In genomic region chr5:181168595-181169118, GRCh38 we compare ENCODE assay signal across 12 cellular contexts. TPM values are rescaled to one million over a fixed set of nuclear protein-coding genes. Genes with fewer than 3 reads are reported as not detected.
DNase-seq lines count a peak whose midpoint lies in the region; ATAC-seq and TF ChIP-seq lines count a peak whose summit lies in the region.
"Had no signal": no experiment of that assay in that cellular context is flagged by ENCODE, and none has a peak within 500 bp of the region (broad histone marks: within the 10 kb centered on the region; RNA-seq: fewer than 3 reads in every experiment).

No MANE protein-coding gene starts in this region.

- H3K27ac Mint-ChIP-seq in WTC11 (peak overlapping the region; percentile 10; the same call in 1 of the 2 replicates), immature natural killer cell (peak overlapping the region in 2 of 6 donors; percentile 11 to 83)

- POLR2A ChIA-PET in AG04450 (lab: Yijun Ruan, JAX) (no interaction called here), WTC11 (lab: Charles Lee) (no interaction called here)

- peaks cover 59% of the 10 kb centered on the region for H3K27me3 Mint-ChIP-seq in WTC11 (ENCODE audit: low read depth)
- H3K27me3 Mint-ChIP-seq in immature natural killer cell (ENCODE audit: low read depth in 3 of 3), result peaks cover 34 to 79% (median 68%) of the 10 kb centered on the region in 3 donors

- TF ChIP-seq CTCF in AG04450 (IDR thresholded peaks at IDR 0.05; ENCODE audit: low read depth, low read length) (no peak), WTC11 (IDR thresholded peaks at IDR 0.05) (no peak), omental fat pad (IDR thresholded peaks at IDR 0.05) (no peak)

- H3K36me3 Mint-ChIP-seq in WTC11 (no peaks in the 10 kb centered on the region), immature natural killer cell (peaks cover 0 to 5% (median 0%) of the 10 kb centered on the region in 3 donors)

- peak overlapping the region; percentile 11 for H3K27ac ChIP-seq in AG04450 (ENCODE audit: low read depth, low read length)
- H3K27ac ChIP-seq: PC-9, testis had no signal

- H3K4me3 Mint-ChIP-seq in WTC11, result peak overlapping the region; percentile 84
- peak overlapping the region in 3 of 5 donors; percentile 18 to 71 (median 55) for H3K4me3 Mint-ChIP-seq in immature natural killer cell

- no peak for ATAC-seq in WTC11
- no peak for ATAC-seq in GM21447 (IDR thresholded peaks at IDR 0.05; ENCODE audit: unreplicated experiment)
- no peak for ATAC-seq in omental fat pad (ENCODE audit: low FRiP score)

- no peaks in the 10 kb centered on the region; the same call in 1 of the 2 replicates for H3K9me3 ChIP-seq in AG04450 (ENCODE audit: control insufficient read depth, insufficient read depth, low read length)
- H3K9me3 ChIP-seq: testis had no signal

- no peak for DNase-seq in AG04450 (ENCODE audit: low read depth, low spot score)
- DNase-seq in H7, result no peak
- DNase-seq in WTC11 (ENCODE audit: low spot score), result no peak
- DNase-seq in immature natural killer cell, result no peak
- no peak for DNase-seq in omental fat pad (ENCODE audit: low spot score)
- DNase-seq in posterior cingulate gyrus, result no peak
- DNase-seq in inferior parietal cortex (ENCODE audit: extremely low spot score), result no peak
- DNase-seq: PC-9 had no signal

- no peaks in the 10 kb centered on the region for H3K9me3 Mint-ChIP-seq in WTC11
- H3K9me3 Mint-ChIP-seq in immature natural killer cell, result peaks cover 0 to 7% (median 0%) of the 10 kb centered on the region in 6 donors

- H3K4me1 Mint-ChIP-seq in WTC11, result peaks cover 27% of the 10 kb centered on the region
- H3K4me1 Mint-ChIP-seq in immature natural killer cell, result peaks cover 36 to 40% of the 10 kb centered on the region in 2 donors

- peaks cover 5% of the 10 kb centered on the region for H3K27me3 ChIP-seq in AG04450 (ENCODE audit: control insufficient read depth, insufficient read depth, low read length)
- peaks cover 39% of the 10 kb centered on the region for H3K27me3 ChIP-seq in H7 (ENCODE audit: control insufficient read depth, insufficient read depth, low read length)
- H3K27me3 ChIP-seq: testis had no signal

- CTCF ChIA-PET in AG04450 (lab: Charles Lee) (interaction anchor here (0.5 to 1.9 kb wide), 6 partner anchors 10 to 88 kb away, joined by 3 to 7 read pairs (median 4); no protein-coding TSS in a partner anchor), WTC11 (lab: Charles Lee) (interaction anchor here (0.6 to 2.7 kb wide), 23 partner anchors 8 to 384 kb away, joined by 3 to 19 read pairs (median 4); partner anchors contain the start of genes OR2V2, TRIM41 and TRIM52)

- no peaks in the 10 kb centered on the region for H3K36me3 ChIP-seq in H7 (replicated peaks; ENCODE audit: control insufficient read depth, insufficient read depth, low read length)

- H3K4me3 ChIP-seq in AG04450 (ENCODE audit: low read depth, low read length) (no peak overlapping the region), H7 (ENCODE audit: insufficient read depth, low read depth, low read length) (peak overlapping the region; percentile 41)
- H3K4me3 ChIP-seq: PC-9 had no signal

- intact Hi-C loops in posterior cingulate gyrus (cut with DNase I), result no loop called here

TF ChIP-seq in WTC11, 78 proteins besides CTCF, POLR2A, EP300 and RAD21 (continues in another document):
- no peak for TF ChIP-seq ARID4B (CRISPR knock-in tag; IDR thresholded peaks at IDR 0.05; ENCODE audit: borderline replicate concordance)
- TF ChIP-seq SP1 (CRISPR knock-in tag; conservative IDR thresholded peaks at IDR 0.05), result no peak
- TF ChIP-seq GABPB1 (CRISPR knock-in tag; IDR thresholded peaks at IDR 0.05), result no peak
- TF ChIP-seq RELA (CRISPR knock-in tag; IDR thresholded peaks at IDR 0.05; ENCODE audit: borderline replicate concordance), result no peak
- TF ChIP-seq ERG (CRISPR knock-in tag; IDR thresholded peaks at IDR 0.05), result no peak
- TF ChIP-seq IRF1 (CRISPR knock-in tag; IDR thresholded peaks at IDR 0.05), result no peak

RNA-seq across cellular contexts. Expression of gene OR2V2, which starts 21.3 kb away (rescaled TPM):
- polyA plus RNA-seq in AG04450 (2011; rRNA removed) (not detected in 2 replicates), immature natural killer cell (not detected)
- not detected in 2 replicates for polyA minus RNA-seq in AG04450 (2011; rRNA and poly(A)+ RNA removed)
- total RNA-seq in H7 (2014; rRNA removed; shearing (Covaris generic)), result not detected in 2 replicates
- total RNA-seq in WTC11 (2021) (not detected in 3 replicates), omental fat pad (not detected)
- total RNA-seq: dermis blood vessel endothelial cell, liver, PC-9, testis had no signal
- polyA plus RNA-seq: liver had no signal

RNA-seq across cellular contexts. Expression of gene TRIM7, which starts 36.3 kb away (rescaled TPM):
- polyA plus RNA-seq in AG04450 (2011; rRNA removed) (0.66 and 1.1 TPM in 2 replicates), immature natural killer cell (under 1 TPM in 1 of 3 donors, not detected in 2; 0.50 TPM)
- polyA minus RNA-seq in AG04450 (2011; rRNA and poly(A)+ RNA removed), result 0.17 and 0.18 TPM in 2 replicates
- total RNA-seq in H7 (2014; rRNA removed; shearing (Covaris generic)), result 0.07 and 0.92 TPM in 2 replicates
- total RNA-seq in WTC11 (2021) (0.64 to 1.4 TPM (median 0.98 TPM) in 3 replicates), omental fat pad (1 to 10 TPM in 2 of 4 donors, under 1 TPM in 2; 0.79 to 2.9 (median 1.1) TPM)

RNA-seq across cellular contexts. Expression of gene OR2V1, which starts 37.7 kb away (rescaled TPM):
- polyA plus RNA-seq in AG04450 (2011; rRNA removed) (not detected in 2 replicates), immature natural killer cell (not detected)
- polyA minus RNA-seq in AG04450 (2011; rRNA and poly(A)+ RNA removed), result not detected in 2 replicates
- not detected in 2 replicates for total RNA-seq in H7 (2014; rRNA removed; shearing (Covaris generic))
- total RNA-seq in WTC11 (2021) (not detected in 3 replicates), omental fat pad (not detected)
- total RNA-seq: dermis blood vessel endothelial cell, liver, PC-9, testis had no signal
- polyA plus RNA-seq: liver had no signal

RNA-seq across cellular contexts. Expression of gene TRIM41, which starts 54.4 kb away (rescaled TPM):
- 11.5 and 12.3 TPM in 2 replicates for polyA plus RNA-seq in AG04450 (2011; rRNA removed)
- 10.3 and 10.5 TPM in 2 replicates for polyA minus RNA-seq in AG04450 (2011; rRNA and poly(A)+ RNA removed)
- 13.6 and 19.8 TPM in 2 replicates for total RNA-seq in H7 (2014; rRNA removed; shearing (Covaris generic))
- 31.9 to 33.5 TPM (median 32.2 TPM) in 3 replicates for total RNA-seq in WTC11 (2021)
- polyA plus RNA-seq in immature natural killer cell, result 1 to 10 TPM in 2 of 3 donors, under 1 TPM in 1; 0.80 to 2.3 (median 1.7) TPM
- total RNA-seq in omental fat pad, result 10 to 100 TPM in 3 of 4 donors, 1 to 10 TPM in 1; 9.8 to 16.4 (median 12.6) TPM
